29 cellular contexts compared by ENCODE assay signal in the genomic region with DNA sequence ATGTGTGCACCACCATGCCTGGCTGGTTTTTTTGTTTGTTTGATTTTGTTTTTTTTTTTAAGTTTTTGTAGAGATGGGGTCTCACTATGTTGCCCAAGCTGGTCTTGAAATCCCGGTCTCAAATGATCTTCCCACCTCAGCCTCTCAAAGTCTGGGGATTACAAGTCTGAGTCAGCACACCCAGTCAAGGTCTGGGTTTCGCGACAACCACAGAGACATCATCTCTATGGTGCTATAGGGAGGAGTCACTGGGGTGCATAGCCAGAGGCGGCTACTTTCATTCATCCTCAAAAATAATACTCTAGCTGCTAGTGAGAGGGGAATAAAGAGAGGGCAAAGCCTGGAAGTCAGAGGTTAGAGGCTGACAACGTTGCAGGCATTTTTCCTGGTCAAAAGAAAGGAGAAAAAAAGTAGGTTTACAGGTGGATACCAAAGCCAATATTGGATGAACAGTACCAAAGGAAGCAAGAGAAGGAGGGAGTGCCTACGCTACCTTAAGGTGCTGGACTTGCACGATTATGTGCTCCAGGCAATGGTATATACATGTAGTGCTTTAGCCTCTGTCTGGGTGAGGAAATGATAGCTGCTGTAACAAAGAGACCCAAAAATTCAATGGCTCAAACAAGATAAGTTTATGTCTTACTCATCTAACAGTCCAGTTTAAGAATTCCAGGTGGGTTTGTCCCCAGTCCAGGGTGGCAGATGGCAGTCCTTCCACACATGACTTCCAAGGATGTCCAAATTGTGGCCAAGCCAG.
"Had no signal": no experiment of that assay in that cellular context is flagged by ENCODE, and none has a peak within 500 bp of the region (broad histone marks: within the 10 kb centered on the region; RNA-seq: fewer than 3 reads in every experiment).

No MANE protein-coding gene starts in this region.

- H3K9me3 Mint-ChIP-seq: activated T-cell treated with anti-CD3 and anti-CD28 coated beads, Interleukin-2, amount 50 U/mL, for 24 hours; central memory CD8-positive, alpha-beta T cell; T-helper 2 cell treated with Interferon-gamma antibody and Interleukin-4, amounts not matched to agents 5 μg/mL and 100 μg/mL, for 36 hours had no signal

- H3K4me3 ChIP-seq: breast epithelium, esophagus squamous epithelium, gastroesophageal sphincter, right atrium auricular region, suprapubic skin, tibial artery had no signal

- H3K9me3 ChIP-seq: breast epithelium, esophagus squamous epithelium, gastroesophageal sphincter, right atrium auricular region, suprapubic skin, tibial artery had no signal

- H3K4me1 Mint-ChIP-seq: central memory CD8-positive, alpha-beta T cell had no signal

- H3K4me1 ChIP-seq: breast epithelium, suprapubic skin had no signal

- ATAC-seq: activated CD4-positive, CD25-positive, alpha-beta regulatory T cell treated with anti-CD3 and anti-CD28 coated beads, Interleukin-2, amount 50 U/mL, for 24 hours; gastroesophageal sphincter; left colon; naive thymus-derived CD4-positive, alpha-beta T cell had no signal

- H3K27ac ChIP-seq: breast epithelium, epithelial cell of prostate, esophagus squamous epithelium, gastroesophageal sphincter, right atrium auricular region, suprapubic skin, tibial artery had no signal

- H3K27ac Mint-ChIP-seq: activated T-cell treated with anti-CD3 and anti-CD28 coated beads, Interleukin-2, amount 50 U/mL, for 24 hours; mesothelial cell of epicardium; naive thymus-derived CD4-positive, alpha-beta T cell; T-helper 2 cell treated with Interferon-gamma antibody and Interleukin-4, amounts not matched to agents 5 μg/mL and 100 μg/mL, for 36 hours had no signal

- H3K4me3 Mint-ChIP-seq: activated T-cell treated with anti-CD3 and anti-CD28 coated beads, Interleukin-2, amount 50 U/mL, for 24 hours; central memory CD8-positive, alpha-beta T cell; mesothelial cell of epicardium; naive thymus-derived CD4-positive, alpha-beta T cell; T-helper 2 cell treated with Interferon-gamma antibody and Interleukin-4, amounts not matched to agents 5 μg/mL and 100 μg/mL, for 36 hours had no signal

- H3K36me3 ChIP-seq: breast epithelium, esophagus squamous epithelium, gastroesophageal sphincter, right atrium auricular region, suprapubic skin, tibial artery had no signal

- H3K36me3 Mint-ChIP-seq: naive thymus-derived CD4-positive, alpha-beta T cell had no signal

- H3K27me3 ChIP-seq: breast epithelium, esophagus squamous epithelium, gastroesophageal sphincter, right atrium auricular region, suprapubic skin, tibial artery had no signal

- DNase-seq: activated CD4-positive, alpha-beta T cell treated with anti-CD3 and anti-CD28 coated beads for 48 hours; activated CD4-positive, alpha-beta T cell treated with anti-CD3 and anti-CD28 coated beads, Interleukin-2, amount 50 U/mL, for 48 hours; activated CD8-positive, alpha-beta memory T cell treated with anti-CD3 and anti-CD28 coated beads, Interleukin-2, amount 50 U/mL, for 4 hours; activated gamma-delta T cell; activated naive CD4-positive, alpha-beta T cell treated with anti-CD3 and anti-CD28 coated beads, Interleukin-2, amount 50 U/mL, for 16 hours; activated T-cell treated with anti-CD3 and anti-CD28 coated beads, Interleukin-2, amount 50 U/mL, for 24 hours; amygdala; effector CD8-positive, alpha-beta T cell; esophagus squamous epithelium; head of caudate nucleus; hippocampal formation; kidney; left colon; naive thymus-derived CD4-positive, alpha-beta T cell; nucleus accumbens; stimulated activated CD4-positive, alpha-beta T cell treated with anti-CD3 and anti-CD28 coated beads, Interleukin-15, amount 100 ng/mL, for 24 hours; stimulated activated CD4-positive, alpha-beta T cell treated with anti-CD3 and anti-CD28 coated beads, Interleukin-2, amount 100 ng/mL, for 24 hours; stimulated activated naive CD4-positive, alpha-beta T cell; T-helper 1 cell; tibial artery had no signal
